27 cellular contexts compared by ENCODE assay signal in the genomic region with DNA sequence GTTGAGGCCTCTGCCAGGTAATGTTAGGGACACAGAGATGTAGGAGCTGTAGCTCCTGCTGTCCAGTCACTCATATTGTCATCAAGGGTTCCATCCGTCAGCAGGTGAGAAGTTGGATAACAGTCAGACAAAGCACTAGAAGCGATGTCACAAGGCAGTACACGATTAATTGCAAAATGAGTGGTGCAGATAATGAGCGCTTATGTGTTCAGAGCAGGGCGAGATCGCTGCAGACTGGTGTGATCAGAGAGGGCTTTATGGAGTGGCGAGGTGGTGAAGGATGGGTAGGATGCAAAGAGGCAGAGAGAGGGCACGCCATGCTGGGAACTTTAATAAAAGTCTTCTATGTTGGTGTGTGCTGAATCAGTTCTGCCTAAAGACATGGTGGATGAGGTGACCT. TPM values are rescaled to one million over a fixed set of nuclear protein-coding genes. Genes with fewer than 3 reads are reported as not detected.
DNase-seq lines count a peak whose midpoint lies in the region; ATAC-seq and TF ChIP-seq lines count a peak whose summit lies in the region.
"Had no signal": no experiment of that assay in that cellular context is flagged by ENCODE, and none has a peak within 500 bp of the region (broad histone marks: within the 10 kb centered on the region; RNA-seq: fewer than 3 reads in every experiment).

No MANE protein-coding gene starts in this region.

- no peaks in the 10 kb centered on the region for H3K27me3 ChIP-seq in right cardiac atrium (ENCODE audit: control insufficient read depth, insufficient read depth)
- H3K27me3 ChIP-seq: hepatocyte, left lung, spleen, tibial artery had no signal

- no peaks in the 10 kb centered on the region for H3K9me3 Mint-ChIP-seq in neural crest cell
- H3K9me3 Mint-ChIP-seq: CD4-positive, alpha-beta T cell; immature natural killer cell; naive B cell; stimulated activated effector memory CD8-positive, alpha-beta T cell treated with anti-CD3 and anti-CD28 coated beads, Interleukin-12 subunit alpha, Interleukin-12 subunit beta, amount 100 ng/mL, for 72 hours had no signal

- TF ChIP-seq CTCF in neural crest cell (conservative IDR thresholded peaks at IDR 0.05) (no peak), GM10266 (IDR thresholded peaks at IDR 0.05; ENCODE audit: control insufficient read depth, insufficient read depth, low read depth, missing control alignments) (no peak)

- H3K9me3 ChIP-seq in right cardiac atrium (ENCODE audit: control insufficient read depth, low read length), result no peaks in the 10 kb centered on the region
- H3K9me3 ChIP-seq: left lung, spleen, tibial artery had no signal

- ATAC-seq in right cardiac atrium, result peak; percentile 37 to 42
- no peak for ATAC-seq in Right ventricle myocardium inferior
- no peak for ATAC-seq in GM21576 (IDR thresholded peaks at IDR 0.05; ENCODE audit: unreplicated experiment)
- ATAC-seq: left lung; SK-N-SH treated with all-trans-retinoic acid at 6 μM for 48 hours; stimulated activated effector memory CD8-positive, alpha-beta T cell treated with anti-CD3 and anti-CD28 coated beads, Interleukin-12 subunit alpha, Interleukin-12 subunit beta, amount 100 ng/mL, for 72 hours had no signal

- H3K27ac Mint-ChIP-seq in neural crest cell (ENCODE audit: unreplicated experiment), result peak overlapping the region; percentile 0
- H3K27ac Mint-ChIP-seq: CD4-positive, alpha-beta T cell; immature natural killer cell had no signal

- peaks cover 13% of the 10 kb centered on the region for H3K4me1 Mint-ChIP-seq in neural crest cell
- H3K4me1 Mint-ChIP-seq: immature natural killer cell had no signal

- intact Hi-C loops in right cardiac atrium (cut with DNase I) (no loop called here), Right ventricle myocardium inferior (cut with DNase I) (no loop called here)

- H3K36me3 Mint-ChIP-seq in neural crest cell (ENCODE audit: low read depth), result no peaks in the 10 kb centered on the region
- H3K36me3 Mint-ChIP-seq: naive B cell had no signal

- peaks cover 16% of the 10 kb centered on the region for H3K4me1 ChIP-seq in right cardiac atrium (ENCODE audit: control insufficient read depth, insufficient read depth, low read length)

- H3K4me3 ChIP-seq in right cardiac atrium (ENCODE audit: low read length), result no peak overlapping the region
- H3K4me3 ChIP-seq: GM23248, hepatocyte, left lung, spleen, tibial artery had no signal

- H3K4me3 Mint-ChIP-seq in neural crest cell, result no peak overlapping the region
- H3K4me3 Mint-ChIP-seq: CD4-positive, alpha-beta T cell; immature natural killer cell; stimulated activated effector memory CD8-positive, alpha-beta T cell treated with anti-CD3 and anti-CD28 coated beads, Interleukin-12 subunit alpha, Interleukin-12 subunit beta, amount 100 ng/mL, for 72 hours had no signal

- H3K27ac ChIP-seq in right cardiac atrium (ENCODE audit: low read length) (peak overlapping the region; percentile 76), angular gyrus (ENCODE audit: low read depth, low read length) (peak overlapping the region; percentile 77)
- H3K27ac ChIP-seq: GM23248, hepatocyte, left lung, RWPE1, spleen had no signal

- WGBS in right cardiac atrium, result 66% methylated on average over 8 of the region's 8 CpGs

- H3K27me3 Mint-ChIP-seq in neural crest cell (ENCODE audit: low read depth), result no peaks in the 10 kb centered on the region

- no peak for DNase-seq in right cardiac atrium
- no peak for DNase-seq in Right ventricle myocardium inferior (ENCODE audit: missing footprints)
- no peak for DNase-seq in neural crest cell (ENCODE audit: low read depth, low spot score)
- DNase-seq in DMS79 (lab: John Stamatoyannopoulos, UW), result no peak
- no peak for DNase-seq in GM10266 (ENCODE audit: extremely low spot score)
- DNase-seq: activated CD4-positive, alpha-beta T cell treated with anti-CD3 and anti-CD28 coated beads for 48 hours; activated T-cell treated with anti-CD3 and anti-CD28 coated beads, Interleukin-2, amount 50 U/mL, for 1 hour; CD4-positive, alpha-beta T cell; effector CD8-positive, alpha-beta T cell; GM23248; immature natural killer cell; left lung; naive B cell; NCI-H1092 treated with DMSO at 0.1 percent for 48 hours; NCI-H187 treated with DMSO at 0.1 percent for 48 hours; NCI-H526 treated with DMSO at 0.1 percent for 48 hours; retina; spleen; stimulated activated CD4-positive, alpha-beta T cell treated with anti-CD3 and anti-CD28 coated beads, Interleukin-2, amount 100 ng/mL, for 48 hours; T-helper 2 cell had no signal

RNA-seq across cellular contexts. Expression of gene TMCC2, which starts 8.8 kb away (rescaled TPM):
- total RNA-seq in right cardiac atrium, result 10 to 100 TPM in 3 of 4 donors, 1 to 10 TPM in 1; 6.5 to 15.9 (median 13.2) TPM
- 15.7 TPM for polyA plus RNA-seq in right cardiac atrium
- total RNA-seq in Right ventricle myocardium inferior, result 1.2 TPM
- 14.9 and 16.1 TPM in 2 replicates for total RNA-seq in neural crest cell

RNA-seq across cellular contexts. Expression of gene DSTYK, which starts 25.0 kb away (rescaled TPM):
- total RNA-seq in right cardiac atrium (10 to 100 TPM in 1 of 4 donors, 1 to 10 TPM in 3; 7.9 to 10.1 (median 8.6) TPM), Right ventricle myocardium inferior (5.2 TPM), neural crest cell (14.8 and 17.0 TPM in 2 replicates)
- 4.9 TPM for polyA plus RNA-seq in right cardiac atrium

Comparison
In these comparisons a context has a peak if more than half of its experiments do, and no peak if none do; other contexts are left out.
1. ATAC-seq: peak in right cardiac atrium (2 of 2); none in Right ventricle myocardium inferior (single experiment) and GM21576 (single experiment).